Comparison of ENCODE assay signal across 28 cellular contexts in genomic region chr12:7206691-7207090, GRCh38.
"Had no signal": no experiment of that assay in that cellular context is flagged by ENCODE, and none has a peak within 500 bp of the region (broad histone marks: within the 10 kb centered on the region; RNA-seq: fewer than 3 reads in every experiment).

No MANE protein-coding gene starts in this region.

- H3K27me3 ChIP-seq: brain microvascular endothelial cell, esophagus squamous epithelium, gastroesophageal sphincter had no signal

- DNase-seq: activated CD4-positive, alpha-beta T cell treated with anti-CD3 and anti-CD28 coated beads for 36 hours; activated CD4-positive, alpha-beta T cell treated with anti-CD3 and anti-CD28 coated beads, Interleukin-2, amount 50 U/mL, for 1 hour; activated CD4-positive, alpha-beta T cell treated with anti-CD3 and anti-CD28 coated beads, Interleukin-2, amount 50 U/mL, for 48 hours; activated CD4-positive, CD25-positive, alpha-beta regulatory T cell; activated CD4-positive, CD25-positive, alpha-beta regulatory T cell treated with anti-CD3 and anti-CD28 coated beads, Interleukin-2, amount 50 U/mL, for 72 hours; activated CD8-positive, alpha-beta memory T cell treated with anti-CD3 and anti-CD28 coated beads for 24 hours; activated CD8-positive, alpha-beta T cell treated with anti-CD3 and anti-CD28 coated beads for 36 hours; activated effector memory CD4-positive, alpha-beta T cell treated with Interleukin-2 at 50 U/mL for 16 hours; activated gamma-delta T cell treated with Interleukin-2 at 50 U/mL for 16 hours; activated naive CD4-positive, alpha-beta T cell treated with anti-CD3 and anti-CD28 coated beads, Interleukin-2, amount 50 U/mL, for 16 hours; activated naive CD4-positive, alpha-beta T cell treated with Interleukin-2 at 50 U/mL for 16 hours; activated T-cell treated with anti-CD3 and anti-CD28 coated beads, Interleukin-2, amount 50 U/mL, for 4 hours; amniotic stem cell; anterior cingulate cortex; brain microvascular endothelial cell; cortex of kidney; dermis blood vessel endothelial cell; effector CD4-positive, alpha-beta T cell; effector memory CD8-positive, alpha-beta T cell; erythroblast; esophagus squamous epithelium; foreskin melanocyte; head of caudate nucleus; T-helper 1 cell; T-helper 17 cell; T1000 had no signal

- H3K4me1 ChIP-seq: esophagus squamous epithelium, gastroesophageal sphincter had no signal

- H3K27ac ChIP-seq: brain microvascular endothelial cell, esophagus squamous epithelium, gastroesophageal sphincter had no signal

- ATAC-seq: activated CD4-positive, alpha-beta T cell treated with anti-CD3 and anti-CD28 coated beads for 36 hours; activated CD8-positive, alpha-beta T cell treated with anti-CD3 and anti-CD28 coated beads for 36 hours; activated T-cell treated with anti-CD3 and anti-CD28 coated beads, Interleukin-2, amount 50 U/mL, for 4 hours; activated T-helper 17 cell treated with anti-CD3 and anti-CD28 coated beads, Interleukin-2, amount 50 U/mL, for 72 hours; effector memory CD8-positive, alpha-beta T cell; gastroesophageal sphincter; T-helper 17 cell had no signal

- H3K4me3 ChIP-seq: esophagus squamous epithelium, gastroesophageal sphincter had no signal
